16 cellular contexts compared by ENCODE assay signal in genomic region chr9:137461316-137461662, GRCh38. TPM values are rescaled to one million over a fixed set of nuclear protein-coding genes. Genes with fewer than 3 reads are reported as not detected.
DNase-seq lines count a peak whose midpoint lies in the region; ATAC-seq and TF ChIP-seq lines count a peak whose summit lies in the region.
"Had no signal": no experiment of that assay in that cellular context is flagged by ENCODE, and none has a peak within 500 bp of the region (broad histone marks: within the 10 kb centered on the region; RNA-seq: fewer than 3 reads in every experiment).

No MANE protein-coding gene starts in this region.

- no peaks in the 10 kb centered on the region for H3K27me3 Mint-ChIP-seq in activated T-cell treated with anti-CD3 and anti-CD28 coated beads, Interleukin-2, amount 50 U/mL, for 72 hours (ENCODE audit: low read depth)
- H3K27me3 Mint-ChIP-seq: activated B cell treated with CpG ODN at 0.5 μM for 24 hours had no signal

- no peak for DNase-seq in activated T-cell treated with anti-CD3 and anti-CD28 coated beads, Interleukin-2, amount 50 U/mL, for 72 hours
- no peak for DNase-seq in activated T-cell treated with anti-CD3 and anti-CD28 coated beads, Interleukin-2, amount 50 U/mL, for 1 hour
- DNase-seq in coronary artery (ENCODE audit: low spot score) (no peak), midbrain (lab: John Stamatoyannopoulos, UW) (no peak), H7 (no peak)
- DNase-seq in stimulated activated effector memory CD8-positive, alpha-beta T cell treated with anti-CD3 and anti-CD28 coated beads, Interleukin-12 subunit alpha, Interleukin-12 subunit beta, amount 100 ng/mL, for 72 hours (ENCODE audit: low spot score in 2 of 2) = no peak
- DNase-seq: NCI-H1048, RPMI8226 had no signal

- H3K36me3 ChIP-seq in OCI-LY1 (ENCODE audit: insufficient read depth, low read length) (peaks cover 8% of the 10 kb centered on the region; the same call in 1 of the 2 replicates), H7 (replicated peaks; ENCODE audit: control insufficient read depth, insufficient read depth, low read length) (peaks cover 4% of the 10 kb centered on the region)

- H3K27ac ChIP-seq in OCI-LY1 (ENCODE audit: low read depth, low read length, poor library complexity, severe bottlenecking) (no peak overlapping the region), coronary artery (no peak overlapping the region)
- H3K27ac ChIP-seq: A549 had no signal

- peak overlapping the region; percentile 47 to 65 for H3K4me3 Mint-ChIP-seq in activated T-cell treated with anti-CD3 and anti-CD28 coated beads, Interleukin-2, amount 50 U/mL, for 72 hours
- peak overlapping the region; percentile 66 for H3K4me3 Mint-ChIP-seq in stimulated activated effector memory CD8-positive, alpha-beta T cell treated with anti-CD3 and anti-CD28 coated beads, Interleukin-12 subunit alpha, Interleukin-12 subunit beta, amount 100 ng/mL, for 72 hours
- H3K4me3 Mint-ChIP-seq: HFFc6, type B pancreatic cell had no signal

- H3K9me2 ChIP-seq in OCI-LY1 (ENCODE audit: low read depth, low read length) = no peaks in the 10 kb centered on the region

- H3K27me3 ChIP-seq in OCI-LY1 (ENCODE audit: insufficient read depth, low read length) = peaks cover 5% of the 10 kb centered on the region; the same call in 1 of the 2 replicates
- H3K27me3 ChIP-seq in H7 (ENCODE audit: control insufficient read depth, insufficient read depth, low read length) = peaks cover 22% of the 10 kb centered on the region

- H3K79me2 ChIP-seq in OCI-LY1 (ENCODE audit: insufficient read depth, low read length) = no peaks in the 10 kb centered on the region

- no peak overlapping the region for H3K9ac ChIP-seq in OCI-LY1 (ENCODE audit: low read length)

- H3K4me2 ChIP-seq in OCI-LY1 (ENCODE audit: low read length) = peak overlapping the region; percentile 61

- H3K4me3 ChIP-seq in OCI-LY1 (ENCODE audit: low read depth, low read length, poor library complexity, severe bottlenecking) = peak overlapping the region; percentile 48
- H3K4me3 ChIP-seq in coronary artery = peak overlapping the region; percentile 40
- H3K4me3 ChIP-seq in H7 (ENCODE audit: insufficient read depth, low read depth, low read length) = no peak overlapping the region
- H3K4me3 ChIP-seq: A549, lung had no signal

- no peaks in the 10 kb centered on the region for H4K20me1 ChIP-seq in OCI-LY1 (ENCODE audit: insufficient read depth, low read length)

- no peak for TF ChIP-seq CTCF in OCI-LY1 (IDR thresholded peaks at IDR 0.05; ENCODE audit: low read length)
- TF ChIP-seq CTCF in coronary artery (IDR thresholded peaks at IDR 0.05) = no peak

- no peak for ATAC-seq in activated T-cell treated with anti-CD3 and anti-CD28 coated beads, Interleukin-2, amount 50 U/mL, for 72 hours (replicated peaks in 1 of 2)
- ATAC-seq in stimulated activated effector memory CD8-positive, alpha-beta T cell treated with anti-CD3 and anti-CD28 coated beads, Interleukin-12 subunit alpha, Interleukin-12 subunit beta, amount 100 ng/mL, for 72 hours = no peak
- no peak for ATAC-seq in GM21737 (IDR thresholded peaks at IDR 0.05; ENCODE audit: unreplicated experiment)

- no peaks in the 10 kb centered on the region for H3K36me3 Mint-ChIP-seq in activated T-cell treated with anti-CD3 and anti-CD28 coated beads, Interleukin-2, amount 50 U/mL, for 72 hours (ENCODE audit: insufficient read depth in 2 of 2)
- peaks cover 22% of the 10 kb centered on the region for H3K36me3 Mint-ChIP-seq in stimulated activated effector memory CD8-positive, alpha-beta T cell treated with anti-CD3 and anti-CD28 coated beads, Interleukin-12 subunit alpha, Interleukin-12 subunit beta, amount 100 ng/mL, for 72 hours
- H3K36me3 Mint-ChIP-seq: type B pancreatic cell had no signal

- no peaks in the 10 kb centered on the region for H3F3A ChIP-seq in OCI-LY1 (ENCODE audit: insufficient read depth, low read length)

- H3K27ac Mint-ChIP-seq in activated T-cell treated with anti-CD3 and anti-CD28 coated beads, Interleukin-2, amount 50 U/mL, for 72 hours = no peak overlapping the region
- peak overlapping the region; percentile 92 for H3K27ac Mint-ChIP-seq in stimulated activated effector memory CD8-positive, alpha-beta T cell treated with anti-CD3 and anti-CD28 coated beads, Interleukin-12 subunit alpha, Interleukin-12 subunit beta, amount 100 ng/mL, for 72 hours
- H3K27ac Mint-ChIP-seq: HFFc6, type B pancreatic cell had no signal

- no peaks in the 10 kb centered on the region for H3K9me3 ChIP-seq in OCI-LY1 (ENCODE audit: low read length)
- H3K9me3 ChIP-seq: A549 had no signal

- H3K4me1 ChIP-seq in OCI-LY1 (ENCODE audit: insufficient read depth, low read length, severe bottlenecking) = peaks cover 32% of the 10 kb centered on the region

- H3K4me1 Mint-ChIP-seq in activated T-cell treated with anti-CD3 and anti-CD28 coated beads, Interleukin-2, amount 50 U/mL, for 72 hours (ENCODE audit: low read depth) = peaks cover 22% of the 10 kb centered on the region
- peaks cover 31% of the 10 kb centered on the region for H3K4me1 Mint-ChIP-seq in stimulated activated effector memory CD8-positive, alpha-beta T cell treated with anti-CD3 and anti-CD28 coated beads, Interleukin-12 subunit alpha, Interleukin-12 subunit beta, amount 100 ng/mL, for 72 hours

- no peak overlapping the region for H2AFZ ChIP-seq in OCI-LY1 (ENCODE audit: low read length)

- H3K9me3 Mint-ChIP-seq in activated T-cell treated with anti-CD3 and anti-CD28 coated beads, Interleukin-2, amount 50 U/mL, for 72 hours = no peaks in the 10 kb centered on the region
- H3K9me3 Mint-ChIP-seq in stimulated activated effector memory CD8-positive, alpha-beta T cell treated with anti-CD3 and anti-CD28 coated beads, Interleukin-12 subunit alpha, Interleukin-12 subunit beta, amount 100 ng/mL, for 72 hours = no peaks in the 10 kb centered on the region
- H3K9me3 Mint-ChIP-seq: activated B cell treated with CpG ODN at 0.5 μM for 24 hours, HFFc6, type B pancreatic cell had no signal

RNA-seq across cellular contexts. Expression of gene NSMF, which starts 2.2 kb away (rescaled TPM):
- 10 to 100 TPM; 20.0 to 28.5 TPM for total RNA-seq in activated T-cell treated with anti-CD3 and anti-CD28 coated beads, Interleukin-2, amount 50 U/mL, for 72 hours
- total RNA-seq in H7 (2014; rRNA removed; shearing (Covaris generic)) = 37.9 and 39.0 TPM in 2 replicates

RNA-seq across cellular contexts. Expression of gene ENTPD8, which starts 20.1 kb away (rescaled TPM):
- not detected for total RNA-seq in activated T-cell treated with anti-CD3 and anti-CD28 coated beads, Interleukin-2, amount 50 U/mL, for 72 hours
- total RNA-seq in H7 (2014; rRNA removed; shearing (Covaris generic)) = 0.55 and 0.76 TPM in 2 replicates
- total RNA-seq: activated B cell treated with CpG ODN at 0.5 μM for 24 hours, epithelial cell of proximal tubule, HFFc6 had no signal

RNA-seq across cellular contexts. Expression of gene NOXA1, which starts 38.1 kb away (rescaled TPM):
- total RNA-seq in activated T-cell treated with anti-CD3 and anti-CD28 coated beads, Interleukin-2, amount 50 U/mL, for 72 hours = 1 to 10 TPM; 1.4 to 1.8 TPM
- total RNA-seq in H7 (2014; rRNA removed; shearing (Covaris generic)) = 0.78 and 1.0 TPM in 2 replicates

RNA-seq across cellular contexts. Expression of gene EXD3, which starts 38.3 kb away (rescaled TPM):
- 10 to 100 TPM; 23.7 to 26.0 TPM for total RNA-seq in activated T-cell treated with anti-CD3 and anti-CD28 coated beads, Interleukin-2, amount 50 U/mL, for 72 hours
- total RNA-seq in H7 (2014; rRNA removed; shearing (Covaris generic)) = 7.0 and 15.7 TPM in 2 replicates
